ENCODE assay signal across 20 cellular contexts in genomic region chr1:79041666-79042065, GRCh38. TPM values are rescaled to one million over a fixed set of nuclear protein-coding genes. Genes with fewer than 3 reads are reported as not detected.
"Had no signal": no experiment of that assay in that cellular context is flagged by ENCODE, and none has a peak within 500 bp of the region (broad histone marks: within the 10 kb centered on the region; RNA-seq: fewer than 3 reads in every experiment).

No MANE protein-coding gene starts in this region.

- H3K79me2 ChIP-seq: parathyroid adenoma had no signal

- H3K4me1 ChIP-seq: ascending aorta, parathyroid adenoma, sigmoid colon, tibial artery had no signal

- ATAC-seq: activated naive CD8-positive, alpha-beta T cell treated with anti-CD3 and anti-CD28 coated beads, Interleukin-2, amount 50 U/mL, for 24 hours; left ventricle myocardium superior; natural killer cell; stimulated activated memory B cell treated with anti-CD40 and anti-IgM and Interleukin-4, amounts not matched to agents 10 μg/mL and 1 μg/mL and 100 μg/mL, for 72 hours had no signal

- DNase-seq: activated CD4-positive, alpha-beta T cell treated with anti-CD3 and anti-CD28 coated beads, Interleukin-2, amount 50 U/mL, for 48 hours; activated naive CD4-positive, alpha-beta T cell treated with anti-CD3 and anti-CD28 coated beads for 36 hours; activated naive CD8-positive, alpha-beta T cell treated with anti-CD3 and anti-CD28 coated beads, Interleukin-2, amount 50 U/mL, for 24 hours; dorsolateral prefrontal cortex; endodermal cell; erythroblast; hypothalamus; left ventricle myocardium superior; natural killer cell; sigmoid colon; stimulated activated CD4-positive, alpha-beta T cell treated with anti-CD3 and anti-CD28 coated beads, Interleukin-1b, Interleukin-23, amount 100 ng/mL, for 48 hours; T1000; tibial artery had no signal

- H3K27me3 ChIP-seq: ascending aorta, neutrophil, sigmoid colon, tibial artery had no signal

- H3K9ac ChIP-seq: parathyroid adenoma had no signal

- H3K36me3 ChIP-seq: ascending aorta, neutrophil, sigmoid colon, tibial artery had no signal

- H3K9me3 ChIP-seq: neutrophil had no signal

- H3K4me3 ChIP-seq: dorsolateral prefrontal cortex, sigmoid colon, tibial artery had no signal

- H3K27ac ChIP-seq: ascending aorta, dorsolateral prefrontal cortex, neutrophil, parathyroid adenoma, sigmoid colon, tibial artery, VCaP had no signal

- H2AFZ ChIP-seq: parathyroid adenoma had no signal

RNA-seq across cellular contexts. Expression of gene ADGRL4, which starts 35.1 kb away (rescaled TPM):
- total RNA-seq: activated naive CD4-positive, alpha-beta T cell treated with anti-CD3 and anti-CD28 coated beads for 36 hours; activated T-helper 2 cell treated with anti-CD3 and anti-CD28 coated beads, Interferon-gamma antibody, Interleukin-2, Interleukin-4, amounts not matched to agents 10 μg/mL and 5 μg/mL and 100 μg/mL, durations not matched to agents 14 hours and 24 hours and 36 hours; bronchial epithelial cell; natural killer cell had no signal
